Comparison of ENCODE assay signal across 8 cellular contexts in genomic region chr4:24472514-24473308, GRCh38.
A peak's percentile ranks its signal among the peaks of the same experiment; 100 is the strongest.
DNase-seq lines count a peak whose midpoint lies in the region; ATAC-seq and TF ChIP-seq lines count a peak whose summit lies in the region.

No MANE protein-coding gene starts in this region.

- H3K27ac ChIP-seq in rectal smooth muscle tissue (ENCODE audit: low read depth, low read length), result peak overlapping the region; percentile 56

- no peak overlapping the region for H3K9ac ChIP-seq in rectal smooth muscle tissue (ENCODE audit: low read length)

- H3K36me3 Mint-ChIP-seq in HFFc6 (ENCODE audit: low read depth), result no peaks in the 10 kb centered on the region
- peaks cover 4% of the 10 kb centered on the region for H3K36me3 Mint-ChIP-seq in T-helper 1 cell treated with Interleukin-12 subunit alpha and Interleukin-12 subunit beta and Interleukin-4 antibody, amounts not matched to agents 30 μg/mL and 1 μg/mL, for 36 hours (ENCODE audit: low read depth)

- peaks cover 5% of the 10 kb centered on the region for H3K27me3 ChIP-seq in rectal smooth muscle tissue (ENCODE audit: control insufficient read depth, insufficient read depth, low read length)

- H3K4me1 Mint-ChIP-seq in HFFc6 (ENCODE audit: low read depth), result peaks cover 32% of the 10 kb centered on the region
- peaks cover 39% of the 10 kb centered on the region for H3K4me1 Mint-ChIP-seq in T-helper 1 cell treated with Interleukin-12 subunit alpha and Interleukin-12 subunit beta and Interleukin-4 antibody, amounts not matched to agents 30 μg/mL and 1 μg/mL, for 36 hours (ENCODE audit: low read depth)

- H3K36me3 ChIP-seq in rectal smooth muscle tissue (ENCODE audit: control insufficient read depth, insufficient read depth, low read length), result no peaks in the 10 kb centered on the region

- H3K4me3 Mint-ChIP-seq in HFFc6, result peak overlapping the region; percentile 96
- peak overlapping the region; percentile 98 for H3K4me3 Mint-ChIP-seq in T-helper 1 cell treated with Interleukin-12 subunit alpha and Interleukin-12 subunit beta and Interleukin-4 antibody, amounts not matched to agents 30 μg/mL and 1 μg/mL, for 36 hours

- peak overlapping the region; percentile 55; the same call in 1 of the 2 replicates for H3K27ac Mint-ChIP-seq in HFFc6
- peak overlapping the region; percentile 71 for H3K27ac Mint-ChIP-seq in T-helper 1 cell treated with Interleukin-12 subunit alpha and Interleukin-12 subunit beta and Interleukin-4 antibody, amounts not matched to agents 30 μg/mL and 1 μg/mL, for 36 hours

- no peak for ATAC-seq in HG03139 (IDR thresholded peaks at IDR 0.05; ENCODE audit: unreplicated experiment)

- H3K4me3 ChIP-seq in GM08714 (ENCODE audit: low read length) (peak overlapping the region; percentile 60; the same call in 1 of the 2 replicates), rectal smooth muscle tissue (ENCODE audit: low read length) (peak overlapping the region; percentile 68)

- H3K4me1 ChIP-seq in rectal smooth muscle tissue (ENCODE audit: control insufficient read depth, insufficient read depth, low read length), result peaks cover 2% of the 10 kb centered on the region

- DNase-seq in HFFc6 (peak; percentile 82), NCI-H1092 treated with DMSO at 0.1 percent for 48 hours (lab: John Stamatoyannopoulos, UW) (peak; percentile 36), astrocyte of the hippocampus (ENCODE audit: low read depth, low spot score) (peak; percentile 93), hippocampal formation (lab: John Stamatoyannopoulos, UW) (peak; percentile 59 to 67)

- peak; percentile 85 for TF ChIP-seq CTCF in HFFc6 (IDR thresholded peaks at IDR 0.05)

- H3K27me3 Mint-ChIP-seq in HFFc6 (ENCODE audit: insufficient read depth), result peaks cover 11% of the 10 kb centered on the region
- peaks cover 87% of the 10 kb centered on the region for H3K27me3 Mint-ChIP-seq in T-helper 1 cell treated with Interleukin-12 subunit alpha and Interleukin-12 subunit beta and Interleukin-4 antibody, amounts not matched to agents 30 μg/mL and 1 μg/mL, for 36 hours (ENCODE audit: low read depth)

- H3K9me3 Mint-ChIP-seq in HFFc6, result no peaks in the 10 kb centered on the region
- H3K9me3 Mint-ChIP-seq in T-helper 1 cell treated with Interleukin-12 subunit alpha and Interleukin-12 subunit beta and Interleukin-4 antibody, amounts not matched to agents 30 μg/mL and 1 μg/mL, for 36 hours, result no peaks in the 10 kb centered on the region

Comparison
In these comparisons a context has a peak if more than half of its experiments do, and no peak if none do; other contexts are left out.
1. DNase-seq: peak in every context shown above with its lines; median percentile 93 in astrocyte of the hippocampus; 82 in HFFc6; 63 in hippocampal formation; 36 in NCI-H1092 treated with DMSO at 0.1 percent for 48 hours.